2 cellular contexts compared by ENCODE assay signal in the genomic region with DNA sequence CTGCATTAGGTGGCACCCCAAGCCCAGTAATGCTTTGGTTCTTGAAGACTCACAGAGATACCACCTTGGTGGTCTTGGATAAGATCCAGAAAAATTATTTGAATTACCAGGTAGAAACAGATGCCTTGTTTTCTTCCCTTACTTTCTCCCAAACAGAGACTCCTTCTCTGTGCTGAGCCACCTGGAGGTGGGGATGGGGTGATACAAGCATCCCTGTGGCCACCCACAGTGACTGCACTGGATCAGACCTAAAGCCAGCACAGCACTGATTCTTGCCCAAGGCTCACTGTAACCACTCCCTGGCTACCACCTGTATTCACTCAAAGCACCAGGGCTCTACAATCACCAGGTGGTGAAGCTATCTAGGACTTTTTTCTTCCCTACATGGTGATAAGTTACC.
TF ChIP-seq lines count a peak whose summit lies in the region.

No MANE protein-coding gene starts in this region.

TF ChIP-seq in HepG2, 621 proteins besides CTCF, POLR2A, EP300 and RAD21:
- TF ChIP-seq, protein P1, sequence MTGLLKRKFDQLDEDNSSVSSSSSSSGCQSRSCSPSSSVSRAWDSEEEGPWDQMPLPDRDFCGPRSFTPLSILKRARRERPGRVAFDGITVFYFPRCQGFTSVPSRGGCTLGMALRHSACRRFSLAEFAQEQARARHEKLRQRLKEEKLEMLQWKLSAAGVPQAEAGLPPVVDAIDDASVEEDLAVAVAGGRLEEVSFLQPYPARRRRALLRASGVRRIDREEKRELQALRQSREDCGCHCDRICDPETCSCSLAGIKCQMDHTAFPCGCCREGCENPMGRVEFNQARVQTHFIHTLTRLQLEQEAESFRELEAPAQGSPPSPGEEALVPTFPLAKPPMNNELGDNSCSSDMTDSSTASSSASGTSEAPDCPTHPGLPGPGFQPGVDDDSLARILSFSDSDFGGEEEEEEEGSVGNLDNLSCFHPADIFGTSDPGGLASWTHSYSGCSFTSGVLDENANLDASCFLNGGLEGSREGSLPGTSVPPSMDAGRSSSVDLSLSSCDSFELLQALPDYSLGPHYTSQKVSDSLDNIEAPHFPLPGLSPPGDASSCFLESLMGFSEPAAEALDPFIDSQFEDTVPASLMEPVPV (CRISPR knock-in tag; IDR thresholded peaks at IDR 0.05), result no peak
- TF ChIP-seq JARID2 (CRISPR knock-in tag; IDR thresholded peaks at IDR 0.05; ENCODE audit: insufficient replicate concordance), result no peak
- no peak for TF ChIP-seq FOSL2 (CRISPR knock-in tag; IDR thresholded peaks at IDR 0.05)
- TF ChIP-seq ZNF33B (CRISPR knock-in tag; IDR thresholded peaks at IDR 0.05), result no peak

TF ChIP-seq in H1, 55 proteins besides CTCF, POLR2A, EP300 and RAD21:
- TF ChIP-seq POU5F1 (IDR thresholded peaks at IDR 0.05; ENCODE audit: low read depth, low read length), result no peak
- TF ChIP-seq, protein P2, sequence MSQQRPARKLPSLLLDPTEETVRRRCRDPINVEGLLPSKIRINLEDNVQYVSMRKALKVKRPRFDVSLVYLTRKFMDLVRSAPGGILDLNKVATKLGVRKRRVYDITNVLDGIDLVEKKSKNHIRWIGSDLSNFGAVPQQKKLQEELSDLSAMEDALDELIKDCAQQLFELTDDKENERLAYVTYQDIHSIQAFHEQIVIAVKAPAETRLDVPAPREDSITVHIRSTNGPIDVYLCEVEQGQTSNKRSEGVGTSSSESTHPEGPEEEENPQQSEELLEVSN (IDR thresholded peaks at IDR 0.05), result no peak
- TF ChIP-seq YY1 (IDR thresholded peaks at IDR 0.05; ENCODE audit: low read depth, low read length), result no peak
- TF ChIP-seq, protein P3, sequence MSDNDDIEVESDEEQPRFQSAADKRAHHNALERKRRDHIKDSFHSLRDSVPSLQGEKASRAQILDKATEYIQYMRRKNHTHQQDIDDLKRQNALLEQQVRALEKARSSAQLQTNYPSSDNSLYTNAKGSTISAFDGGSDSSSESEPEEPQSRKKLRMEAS (IDR thresholded peaks at IDR 0.05), result no peak
- no peak for TF ChIP-seq HDAC2 (IDR thresholded peaks at IDR 0.05; ENCODE audit: borderline replicate concordance in 1 of 2, low read depth in 2 of 2, low read length in 2 of 2)
- TF ChIP-seq GABPA (IDR thresholded peaks at IDR 0.05; ENCODE audit: borderline replicate concordance, insufficient read depth, low read length), result no peak
- TF ChIP-seq, protein P4, sequence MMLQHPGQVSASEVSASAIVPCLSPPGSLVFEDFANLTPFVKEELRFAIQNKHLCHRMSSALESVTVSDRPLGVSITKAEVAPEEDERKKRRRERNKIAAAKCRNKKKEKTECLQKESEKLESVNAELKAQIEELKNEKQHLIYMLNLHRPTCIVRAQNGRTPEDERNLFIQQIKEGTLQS (IDR thresholded peaks at IDR 0.05; ENCODE audit: insufficient read depth, low read depth, low read length), result no peak
- TF ChIP-seq CHD2 (IDR thresholded peaks at IDR 0.05; ENCODE audit: low read length), result no peak
- no peak for TF ChIP-seq KDM1A (IDR thresholded peaks at IDR 0.05; ENCODE audit: borderline replicate concordance, low read length)
- TF ChIP-seq JUN (IDR thresholded peaks at IDR 0.05; ENCODE audit: low read depth, low read length), result no peak
- no peak for TF ChIP-seq RFX5 (IDR thresholded peaks at IDR 0.05; ENCODE audit: borderline replicate concordance, low read depth, low read length)
- no peak for TF ChIP-seq CEBPB (IDR thresholded peaks at IDR 0.05; ENCODE audit: low read depth, low read length)
- TF ChIP-seq KDM5A (IDR thresholded peaks at IDR 0.05; ENCODE audit: low read length), result no peak
- no peak for TF ChIP-seq SUZ12 (IDR thresholded peaks at IDR 0.05; ENCODE audit: low read length)
- TF ChIP-seq, protein P5, sequence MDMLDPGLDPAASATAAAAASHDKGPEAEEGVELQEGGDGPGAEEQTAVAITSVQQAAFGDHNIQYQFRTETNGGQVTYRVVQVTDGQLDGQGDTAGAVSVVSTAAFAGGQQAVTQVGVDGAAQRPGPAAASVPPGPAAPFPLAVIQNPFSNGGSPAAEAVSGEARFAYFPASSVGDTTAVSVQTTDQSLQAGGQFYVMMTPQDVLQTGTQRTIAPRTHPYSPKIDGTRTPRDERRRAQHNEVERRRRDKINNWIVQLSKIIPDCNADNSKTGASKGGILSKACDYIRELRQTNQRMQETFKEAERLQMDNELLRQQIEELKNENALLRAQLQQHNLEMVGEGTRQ (IDR thresholded peaks at IDR 0.05; ENCODE audit: low read length), result no peak
- TF ChIP-seq, protein P6, sequence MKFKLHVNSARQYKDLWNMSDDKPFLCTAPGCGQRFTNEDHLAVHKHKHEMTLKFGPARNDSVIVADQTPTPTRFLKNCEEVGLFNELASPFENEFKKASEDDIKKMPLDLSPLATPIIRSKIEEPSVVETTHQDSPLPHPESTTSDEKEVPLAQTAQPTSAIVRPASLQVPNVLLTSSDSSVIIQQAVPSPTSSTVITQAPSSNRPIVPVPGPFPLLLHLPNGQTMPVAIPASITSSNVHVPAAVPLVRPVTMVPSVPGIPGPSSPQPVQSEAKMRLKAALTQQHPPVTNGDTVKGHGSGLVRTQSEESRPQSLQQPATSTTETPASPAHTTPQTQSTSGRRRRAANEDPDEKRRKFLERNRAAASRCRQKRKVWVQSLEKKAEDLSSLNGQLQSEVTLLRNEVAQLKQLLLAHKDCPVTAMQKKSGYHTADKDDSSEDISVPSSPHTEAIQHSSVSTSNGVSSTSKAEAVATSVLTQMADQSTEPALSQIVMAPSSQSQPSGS (IDR thresholded peaks at IDR 0.05; ENCODE audit: low read length), result no peak
